Comparison of ENCODE assay signal across 1 cellular context in genomic region chr7:131688738-131689661, GRCh38.
TF ChIP-seq lines count a peak whose summit lies in the region.

No MANE protein-coding gene starts in this region.

TF ChIP-seq in HEK293, 187 proteins besides CTCF, POLR2A, EP300 and RAD21 (continued from another document):
- TF ChIP-seq ZSCAN18 (tag by site-specific recombination; IDR thresholded peaks at IDR 0.05): no peak
- no peak for TF ChIP-seq OSR2 (tag by site-specific recombination; IDR thresholded peaks at IDR 0.05)
